In the genomic region with DNA sequence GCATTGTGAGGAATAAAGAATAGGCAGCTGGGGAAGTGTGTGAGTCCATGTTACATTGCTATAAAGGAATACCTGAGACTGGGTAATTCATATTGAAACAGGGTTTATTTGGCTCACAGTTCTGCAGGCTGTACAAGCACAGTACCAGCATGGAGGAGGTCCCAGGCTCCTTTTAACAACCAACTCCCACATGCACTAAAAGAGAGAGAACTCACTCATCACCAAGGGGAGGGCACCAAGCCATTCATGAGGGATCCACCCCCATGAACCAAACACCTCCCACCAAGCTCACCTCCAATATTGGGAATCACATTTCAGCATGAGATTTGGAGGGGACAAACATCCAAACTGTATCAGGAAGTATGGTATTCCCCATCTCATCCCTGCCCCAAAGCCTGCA, we compare ENCODE assay signal across 38 cellular contexts.
"Had no signal": no experiment of that assay in that cellular context is flagged by ENCODE, and none has a peak within 500 bp of the region (broad histone marks: within the 10 kb centered on the region; RNA-seq: fewer than 3 reads in every experiment).

No MANE protein-coding gene starts in this region.

- H3K27me3 ChIP-seq: adrenal gland, ascending aorta, body of pancreas, brain microvascular endothelial cell, breast epithelium, cardiac muscle cell had no signal

- ATAC-seq: activated naive CD4-positive, alpha-beta T cell treated with anti-CD3 and anti-CD28 coated beads, Interleukin-2, amount 50 U/mL, for 72 hours; activated naive CD8-positive, alpha-beta T cell treated with anti-CD3 and anti-CD28 coated beads, Interleukin-2, amount 50 U/mL, for 24 hours; activated T-cell treated with anti-CD3 and anti-CD28 coated beads, Interleukin-2, amount 50 U/mL, for 4 hours; activated T-cell treated with anti-CD3 and anti-CD28 coated beads, Interleukin-2, amount 50 U/mL, for 72 hours; activated T-helper 17 cell treated with anti-CD3 and anti-CD28 coated beads, Interleukin-2, amount 50 U/mL, for 72 hours had no signal

- DNase-seq: activated effector memory CD4-positive, alpha-beta T cell treated with anti-CD3 and anti-CD28 coated beads, Interleukin-2, amount 50 U/mL, for 16 hours; activated effector memory CD4-positive, alpha-beta T cell treated with Interleukin-2 at 50 U/mL for 16 hours; activated gamma-delta T cell; activated gamma-delta T cell treated with Interleukin-2 at 50 U/mL for 16 hours; activated naive CD4-positive, alpha-beta T cell; activated naive CD4-positive, alpha-beta T cell treated with anti-CD3 and anti-CD28 coated beads for 36 hours; activated naive CD4-positive, alpha-beta T cell treated with anti-CD3 and anti-CD28 coated beads, Interleukin-2, amount 10 ng/mL, durations not matched to agents 7 days and 5 days; activated naive CD4-positive, alpha-beta T cell treated with anti-CD3 and anti-CD28 coated beads, Interleukin-2, amount 50 U/mL, for 16 hours; activated naive CD4-positive, alpha-beta T cell treated with Interleukin-2 at 50 U/mL for 16 hours; activated naive CD8-positive, alpha-beta T cell treated with anti-CD3 and anti-CD28 coated beads for 36 hours; activated naive CD8-positive, alpha-beta T cell treated with anti-CD3 and anti-CD28 coated beads, Interleukin-2, amount 10 ng/mL, durations not matched to agents 7 days and 5 days; activated naive CD8-positive, alpha-beta T cell treated with anti-CD3 and anti-CD28 coated beads, Interleukin-2, amount 50 U/mL, for 24 hours; activated T-cell treated with anti-CD3 and anti-CD28 coated beads, Interleukin-2, amount 50 U/mL, for 24 hours; activated T-cell treated with anti-CD3 and anti-CD28 coated beads, Interleukin-2, amount 50 U/mL, for 4 hours; activated T-cell treated with anti-CD3 and anti-CD28 coated beads, Interleukin-2, amount 50 U/mL, for 48 hours; activated T-cell treated with anti-CD3 and anti-CD28 coated beads, Interleukin-2, amount 50 U/mL, for 72 hours; adrenal gland; amniotic stem cell; amygdala; anterior cingulate cortex; aorta; body of pancreas; brain microvascular endothelial cell; central memory CD4-positive, alpha-beta T cell; cerebellar nuclear complex had no signal

- H3K4me1 ChIP-seq: adrenal gland, ascending aorta, breast epithelium had no signal

- H3K4me1 Mint-ChIP-seq: activated naive CD4-positive, alpha-beta T cell treated with anti-CD3 and anti-CD28 coated beads, Interleukin-2, amount 10 ng/mL, durations not matched to agents 7 days and 5 days; activated naive CD8-positive, alpha-beta T cell treated with anti-CD3 and anti-CD28 coated beads, Interleukin-2, amount 10 ng/mL, durations not matched to agents 7 days and 5 days; brain had no signal

- FAIRE-seq: astrocyte, bronchial epithelial cell had no signal

- H3K27ac Mint-ChIP-seq: activated naive CD4-positive, alpha-beta T cell treated with anti-CD3 and anti-CD28 coated beads for 36 hours; activated naive CD4-positive, alpha-beta T cell treated with anti-CD3 and anti-CD28 coated beads, Interleukin-2, amount 10 ng/mL, durations not matched to agents 7 days and 5 days; activated naive CD4-positive, alpha-beta T cell treated with anti-CD3 and anti-CD28 coated beads, Interleukin-2, amount 50 U/mL, for 24 hours; activated naive CD4-positive, alpha-beta T cell treated with anti-CD3 and anti-CD28 coated beads, Interleukin-2, amount 50 U/mL, for 72 hours; activated naive CD8-positive, alpha-beta T cell; activated naive CD8-positive, alpha-beta T cell treated with anti-CD3 and anti-CD28 coated beads for 36 hours; activated naive CD8-positive, alpha-beta T cell treated with anti-CD3 and anti-CD28 coated beads, Interleukin-2, amount 10 ng/mL, durations not matched to agents 7 days and 5 days; activated naive CD8-positive, alpha-beta T cell treated with anti-CD3 and anti-CD28 coated beads, Interleukin-2, amount 50 U/mL, for 24 hours; activated T-cell treated with anti-CD3 and anti-CD28 coated beads, Interleukin-2, amount 50 U/mL, for 24 hours; activated T-cell treated with anti-CD3 and anti-CD28 coated beads, Interleukin-2, amount 50 U/mL, for 72 hours; activated T-helper 1 cell treated with anti-CD3 and anti-CD28 coated beads, Interleukin-12 subunit alpha, Interleukin-12 subunit beta, Interleukin-2, Interleukin-4 antibody, amounts not matched to agents 30 ng/mL and 10 ng/mL and 1 ng/mL, durations not matched to agents 14 hours and 24 hours and 36 hours; activated T-helper 17 cell treated with anti-CD3 and anti-CD28 coated beads, Interleukin-2, amount 50 U/mL, for 72 hours; activated T-helper 2 cell treated with anti-CD3 and anti-CD28 coated beads, Interferon-gamma antibody, Interleukin-2, Interleukin-4, amounts not matched to agents 10 μg/mL and 5 μg/mL and 100 μg/mL, durations not matched to agents 14 hours and 24 hours and 36 hours; brain had no signal

- H3K4me3 ChIP-seq: adrenal gland, ascending aorta, body of pancreas, breast epithelium, cardiac muscle cell had no signal

- H3K4me3 Mint-ChIP-seq: activated naive CD4-positive, alpha-beta T cell treated with anti-CD3 and anti-CD28 coated beads for 36 hours; activated naive CD4-positive, alpha-beta T cell treated with anti-CD3 and anti-CD28 coated beads, Interleukin-2, amount 10 ng/mL, durations not matched to agents 7 days and 5 days; activated naive CD4-positive, alpha-beta T cell treated with anti-CD3 and anti-CD28 coated beads, Interleukin-2, amount 50 U/mL, for 24 hours; activated naive CD8-positive, alpha-beta T cell; activated naive CD8-positive, alpha-beta T cell treated with anti-CD3 and anti-CD28 coated beads for 36 hours; activated naive CD8-positive, alpha-beta T cell treated with anti-CD3 and anti-CD28 coated beads, Interleukin-2, amount 10 ng/mL, durations not matched to agents 7 days and 5 days; activated naive CD8-positive, alpha-beta T cell treated with anti-CD3 and anti-CD28 coated beads, Interleukin-2, amount 50 U/mL, for 24 hours; activated T-cell treated with anti-CD3 and anti-CD28 coated beads, Interleukin-2, amount 50 U/mL, for 24 hours; activated T-cell treated with anti-CD3 and anti-CD28 coated beads, Interleukin-2, amount 50 U/mL, for 4 hours; activated T-cell treated with anti-CD3 and anti-CD28 coated beads, Interleukin-2, amount 50 U/mL, for 72 hours; activated T-helper 1 cell treated with anti-CD3 and anti-CD28 coated beads, Interleukin-12 subunit alpha, Interleukin-12 subunit beta, Interleukin-2, Interleukin-4 antibody, amounts not matched to agents 30 ng/mL and 10 ng/mL and 1 ng/mL, durations not matched to agents 14 hours and 24 hours and 36 hours; activated T-helper 17 cell treated with anti-CD3 and anti-CD28 coated beads, Interleukin-2, amount 50 U/mL, for 72 hours; brain; central memory CD8-positive, alpha-beta T cell had no signal

- H3K27ac ChIP-seq: adrenal gland, ascending aorta, brain microvascular endothelial cell, breast epithelium, cardiac muscle cell had no signal

- H3K36me3 ChIP-seq: adrenal gland, brain microvascular endothelial cell, breast epithelium had no signal

- H3K9me3 Mint-ChIP-seq: activated naive CD4-positive, alpha-beta T cell treated with anti-CD3 and anti-CD28 coated beads for 36 hours; activated naive CD4-positive, alpha-beta T cell treated with anti-CD3 and anti-CD28 coated beads, Interleukin-2, amount 10 ng/mL, durations not matched to agents 7 days and 5 days; activated naive CD4-positive, alpha-beta T cell treated with anti-CD3 and anti-CD28 coated beads, Interleukin-2, amount 50 U/mL, for 24 hours; activated naive CD4-positive, alpha-beta T cell treated with anti-CD3 and anti-CD28 coated beads, Interleukin-2, amount 50 U/mL, for 72 hours; activated naive CD8-positive, alpha-beta T cell treated with anti-CD3 and anti-CD28 coated beads for 36 hours; activated naive CD8-positive, alpha-beta T cell treated with anti-CD3 and anti-CD28 coated beads, Interleukin-2, amount 10 ng/mL, durations not matched to agents 7 days and 5 days; activated naive CD8-positive, alpha-beta T cell treated with anti-CD3 and anti-CD28 coated beads, Interleukin-2, amount 50 U/mL, for 24 hours; activated T-cell treated with anti-CD3 and anti-CD28 coated beads, Interleukin-2, amount 50 U/mL, for 24 hours; activated T-cell treated with anti-CD3 and anti-CD28 coated beads, Interleukin-2, amount 50 U/mL, for 4 hours; activated T-cell treated with anti-CD3 and anti-CD28 coated beads, Interleukin-2, amount 50 U/mL, for 72 hours; activated T-helper 1 cell treated with anti-CD3 and anti-CD28 coated beads, Interleukin-12 subunit alpha, Interleukin-12 subunit beta, Interleukin-2, Interleukin-4 antibody, amounts not matched to agents 30 ng/mL and 10 ng/mL and 1 ng/mL, durations not matched to agents 14 hours and 24 hours and 36 hours; activated T-helper 17 cell treated with anti-CD3 and anti-CD28 coated beads, Interleukin-2, amount 50 U/mL, for 72 hours; activated T-helper 2 cell treated with anti-CD3 and anti-CD28 coated beads, Interferon-gamma antibody, Interleukin-2, Interleukin-4, amounts not matched to agents 10 μg/mL and 5 μg/mL and 100 μg/mL, durations not matched to agents 14 hours and 24 hours and 36 hours; central memory CD8-positive, alpha-beta T cell had no signal

- H3K36me3 Mint-ChIP-seq: activated naive CD4-positive, alpha-beta T cell treated with anti-CD3 and anti-CD28 coated beads, Interleukin-2, amount 10 ng/mL, durations not matched to agents 7 days and 5 days; activated naive CD4-positive, alpha-beta T cell treated with anti-CD3 and anti-CD28 coated beads, Interleukin-2, amount 50 U/mL, for 72 hours had no signal

- H3K9me3 ChIP-seq: adrenal gland, ascending aorta, body of pancreas, breast epithelium had no signal

- H3K27me3 Mint-ChIP-seq: activated naive CD4-positive, alpha-beta T cell treated with anti-CD3 and anti-CD28 coated beads, Interleukin-2, amount 10 ng/mL, durations not matched to agents 7 days and 5 days; activated naive CD4-positive, alpha-beta T cell treated with anti-CD3 and anti-CD28 coated beads, Interleukin-2, amount 50 U/mL, for 24 hours; activated naive CD8-positive, alpha-beta T cell; activated naive CD8-positive, alpha-beta T cell treated with anti-CD3 and anti-CD28 coated beads for 36 hours; activated naive CD8-positive, alpha-beta T cell treated with anti-CD3 and anti-CD28 coated beads, Interleukin-2, amount 10 ng/mL, durations not matched to agents 7 days and 5 days; activated naive CD8-positive, alpha-beta T cell treated with anti-CD3 and anti-CD28 coated beads, Interleukin-2, amount 50 U/mL, for 24 hours; activated T-cell treated with anti-CD3 and anti-CD28 coated beads, Interleukin-2, amount 50 U/mL, for 24 hours; activated T-helper 17 cell treated with anti-CD3 and anti-CD28 coated beads, Interleukin-2, amount 50 U/mL, for 72 hours; central memory CD8-positive, alpha-beta T cell had no signal
